6 cellular contexts compared by ENCODE assay signal in genomic region chr5:80390399-80390798, GRCh38. TPM values are rescaled to one million over a fixed set of nuclear protein-coding genes. Genes with fewer than 3 reads are reported as not detected.
DNase-seq lines count a peak whose midpoint lies in the region; ATAC-seq, FAIRE-seq and TF ChIP-seq lines count a peak whose summit lies in the region.
"Not testable (repeated sequence)": the region's sequence is repeated elsewhere in the genome, so short reads cannot be mapped to it uniquely, and the experiment has no call there.

No MANE protein-coding gene starts in this region.

- peak overlapping the region; percentile 54 for H2AFZ ChIP-seq in GM23338

- WGBS in mesendoderm (ENCODE audit: extremely low coverage, insufficient coverage, low lambda C conversion rate) = no CpG with 5 or more reads among the region's 3 CpGs

- FAIRE-seq in GM12891 (lab: Jason Lieb, UNC) = peak; percentile 45

- not testable (repeated sequence) for H3K27me3 Mint-ChIP-seq in GM23338 (ENCODE audit: insufficient read depth, low read depth, poor library complexity); WTC11 (ENCODE audit: low read depth)

- H3K27ac Mint-ChIP-seq in GM23338 = peak overlapping the region; percentile 4; the same call in 1 of the 2 replicates
- H3K27ac Mint-ChIP-seq in WTC11 = not testable (repeated sequence)

- not testable (repeated sequence) for H3F3A ChIP-seq in GM23338 (replicated peaks; ENCODE audit: low read depth)

- DNase-seq in GM12891 (ENCODE audit: insufficient read length, low spot score); WTC11 (ENCODE audit: low spot score): not testable (repeated sequence)
- peak; percentile 20 for DNase-seq in GM23338 (ENCODE audit: low spot score)
- DNase-seq in NCI-H146 treated with DMSO at 0.1 percent for 48 hours (lab: John Stamatoyannopoulos, UW; ENCODE audit: unreplicated experiment) = peak; percentile 27
- DNase-seq in NCI-H748 (lab: John Stamatoyannopoulos, UW; ENCODE audit: unreplicated experiment) = peak; percentile 20
- peak; percentile 44 for DNase-seq in mesendoderm

- H3K56ac ChIP-seq in mesendoderm (ENCODE audit: low read length) = not testable (repeated sequence)

- TF ChIP-seq CTCF in GM23338 (conservative IDR thresholded peaks at IDR 0.05; ENCODE audit: low read depth in 2 of 2); WTC11 (IDR thresholded peaks at IDR 0.05): not testable (repeated sequence)

- not testable (repeated sequence) for H3K9ac ChIP-seq in mesendoderm (ENCODE audit: low read length)

- H3K4ac ChIP-seq in mesendoderm (ENCODE audit: low read depth, low read length) = not testable (repeated sequence)

- not testable (repeated sequence) for H3K4me3 ChIP-seq in GM23338; mesendoderm (ENCODE audit: low read length)

- not testable (repeated sequence) for H3K79me2 ChIP-seq in GM23338 (replicated peaks; ENCODE audit: insufficient read depth); mesendoderm (ENCODE audit: control insufficient read depth, insufficient read depth, low read length)

- H2AK5ac ChIP-seq in mesendoderm (ENCODE audit: low read length) = not testable (repeated sequence)

- H3K36me3 Mint-ChIP-seq in GM23338 (ENCODE audit: low read depth); WTC11: not testable (repeated sequence)

- not testable (repeated sequence) for H3K36me3 ChIP-seq in GM23338 (ENCODE audit: insufficient read depth); mesendoderm (ENCODE audit: control insufficient read depth, insufficient read depth, low read length)

- POLR2A ChIA-PET in WTC11 (lab: Charles Lee) = interaction anchor here (0.6 kb wide), 1 partner anchor 15 kb away, joined by 4 read pairs; no protein-coding TSS in a partner anchor

- not testable (repeated sequence) for H3K9me2 ChIP-seq in GM23338 (ENCODE audit: insufficient read depth)

- H3K4me3 Mint-ChIP-seq in GM23338, WTC11: not testable (repeated sequence)

- not testable (repeated sequence) for H2BK5ac ChIP-seq in mesendoderm (ENCODE audit: low read length)

- peaks cover 16% of the 10 kb centered on the region; the same call in 2 of the 3 replicates for H3K9me3 Mint-ChIP-seq in GM23338
- not testable (repeated sequence) for H3K9me3 Mint-ChIP-seq in WTC11

- H3K4me1 ChIP-seq in GM23338 (ENCODE audit: insufficient read depth) = peaks cover 14% of the 10 kb centered on the region
- H3K4me1 ChIP-seq in mesendoderm (ENCODE audit: control insufficient read depth, low read depth, low read length) = not testable (repeated sequence)

- not testable (repeated sequence) for TF ChIP-seq POLR2A in GM12891 (IDR thresholded peaks at IDR 0.05; ENCODE audit: low read depth, low read length)

- not testable (repeated sequence) for H3K23ac ChIP-seq in mesendoderm (ENCODE audit: low read length)

- H2BK15ac ChIP-seq in mesendoderm (replicated peaks; ENCODE audit: low read depth) = not testable (repeated sequence)

- not testable (repeated sequence) for H4K8ac ChIP-seq in mesendoderm (ENCODE audit: low read depth, low read length)

- not testable (repeated sequence) for H3K27ac ChIP-seq in GM23338 (ENCODE audit: low read depth); mesendoderm (ENCODE audit: low read depth, low read length)

- not testable (repeated sequence) for H4K5ac ChIP-seq in mesendoderm (ENCODE audit: low read length)

- H3K27me3 ChIP-seq in GM23338 (ENCODE audit: insufficient read depth); mesendoderm (ENCODE audit: insufficient read depth, low read length, poor library complexity): not testable (repeated sequence)

- H2BK120ac ChIP-seq in mesendoderm (ENCODE audit: low read depth, low read length) = not testable (repeated sequence)

- not testable (repeated sequence) for H4K20me1 ChIP-seq in GM23338 (replicated peaks; ENCODE audit: insufficient read depth)

- H3K79me1 ChIP-seq in mesendoderm (ENCODE audit: low read length) = not testable (repeated sequence)

- peak overlapping the region; percentile 33; the same call in 1 of the 2 replicates for H3K4me2 ChIP-seq in GM23338
- H3K4me2 ChIP-seq in mesendoderm (ENCODE audit: low read length) = not testable (repeated sequence)

- ATAC-seq in GM23338 (peak; percentile 58), WTC11 (peak; percentile 53; the same call in 1 of the 2 replicates)

- H3K4me1 Mint-ChIP-seq in GM23338 (peaks cover 18% of the 10 kb centered on the region), WTC11 (peaks cover 19% of the 10 kb centered on the region)

- CTCF ChIA-PET in WTC11 (lab: Charles Lee) = interaction anchor here (1.0 kb wide), 1 partner anchor 44 kb away, joined by 3 read pairs; no protein-coding TSS in a partner anchor

- H3K18ac ChIP-seq in mesendoderm (ENCODE audit: low read length) = not testable (repeated sequence)

RNA-seq across cellular contexts. Expression of gene ZFYVE16, which starts 17.5 kb away (rescaled TPM):
- 2.0 TPM for polyA plus RNA-seq in GM12891 (2012; ENCODE audit: low read depth, missing spikeins)
- total RNA-seq in GM23338 (2014; rRNA removed; shearing (Covaris generic)) = 24.2 and 24.7 TPM in 2 replicates
- polyA plus RNA-seq in GM23338 (2016; fragmentation: Nextera tagmentation; extraction: Ambion mirVana) = 23.0 and 26.6 TPM in 2 replicates
- total RNA-seq in WTC11 (2021) = 25.3 to 35.1 TPM (median 32.5 TPM) in 3 replicates
- polyA plus RNA-seq in mesendoderm (2013, experiment 1 of 2) = 8.9 TPM
- 6.3 TPM for polyA plus RNA-seq in mesendoderm (2013, experiment 2 of 2)
